In genomic region chr1:70044832-70045231, GRCh38 we compare ENCODE assay signal across 19 cellular contexts.
DNase-seq lines count a peak whose midpoint lies in the region; ATAC-seq, FAIRE-seq and TF ChIP-seq lines count a peak whose summit lies in the region.
"Had no signal": no experiment of that assay in that cellular context is flagged by ENCODE, and none has a peak within 500 bp of the region (broad histone marks: within the 10 kb centered on the region; RNA-seq: fewer than 3 reads in every experiment).

No MANE protein-coding gene starts in this region.

- CTCF ChIA-PET in endothelial cell of umbilical vein (lab: Charles Lee) = no interaction called here

- H3K79me2 ChIP-seq in endothelial cell of umbilical vein (ENCODE audit: control insufficient read depth, insufficient read depth, low read length) = no peaks in the 10 kb centered on the region

- peaks cover 20% of the 10 kb centered on the region for H3K4me1 ChIP-seq in endothelial cell of umbilical vein (ENCODE audit: control insufficient read depth, extremely low read depth, insufficient read depth, low read length)
- H3K4me1 ChIP-seq: lower lobe of right lung, uterus had no signal

- intact Hi-C loops in endothelial cell of umbilical vein (cut with micrococcal nuclease) = loop anchor here (2.0 to 5.0 kb wide), 4 partner anchors 68 to 177 kb away; partner anchors contain the start of genes LRRC40 and SRSF11

- H4K20me1 ChIP-seq in endothelial cell of umbilical vein (replicated peaks; ENCODE audit: control insufficient read depth, extremely low read depth, insufficient read depth, low read length) = no peaks in the 10 kb centered on the region

- POLR2A ChIA-PET in endothelial cell of umbilical vein (lab: Charles Lee) = no interaction called here

- peak overlapping the region; percentile 95 for H3K4me2 ChIP-seq in endothelial cell of umbilical vein (ENCODE audit: insufficient read depth, low read length)

- DNase-seq in AG08396 (ENCODE audit: low spot score) (peak; percentile 17), NCI-H226 (peak; percentile 53), endothelial cell of umbilical vein (ENCODE audit: low read depth, low spot score) (peak; percentile 74), myocyte (ENCODE audit: low read depth) (peak; percentile 54), HUDEP-2 (lab: John Stamatoyannopoulos, UW; ENCODE audit: unreplicated experiment in 76 of 76) (no peak)
- DNase-seq: activated B cell treated with CpG ODN at 0.5 μM for 24 hours; activated naive CD8-positive, alpha-beta T cell treated with anti-CD3 and anti-CD28 coated beads, Interleukin-2, amount 50 U/mL, for 24 hours; activated T-cell treated with anti-CD3 and anti-CD28 coated beads for 4 hours; C1 segment of cervical spinal cord; dorsolateral prefrontal cortex; H7; lower lobe of right lung; MV-4-11; NCI-H2171; uterus had no signal

- no peak for ATAC-seq in HG02623 (IDR thresholded peaks at IDR 0.05; ENCODE audit: unreplicated experiment)
- ATAC-seq in HG03159 (IDR thresholded peaks at IDR 0.05; ENCODE audit: unreplicated experiment) = no peak
- ATAC-seq in GM21529 (IDR thresholded peaks at IDR 0.05; ENCODE audit: unreplicated experiment) = no peak
- ATAC-seq: activated naive CD8-positive, alpha-beta T cell treated with anti-CD3 and anti-CD28 coated beads, Interleukin-2, amount 50 U/mL, for 24 hours; lower lobe of right lung had no signal

- no peaks in the 10 kb centered on the region for H3K36me3 ChIP-seq in endothelial cell of umbilical vein (ENCODE audit: control insufficient read depth in 2 of 2, extremely low read depth in 1 of 2, insufficient read depth in 2 of 2, low read length in 2 of 2)
- H3K36me3 ChIP-seq: lower lobe of right lung, uterus had no signal

- no peaks in the 10 kb centered on the region for H3K9me3 ChIP-seq in endothelial cell of umbilical vein (replicated peaks; ENCODE audit: control insufficient read depth, insufficient read depth, low read length)
- H3K9me3 ChIP-seq: lower lobe of right lung, uterus had no signal

- peak; percentile 71 for FAIRE-seq in endothelial cell of umbilical vein (lab: Jason Lieb, UNC)
- FAIRE-seq: GM18507 had no signal

- H3K9ac ChIP-seq in endothelial cell of umbilical vein (replicated peaks; ENCODE audit: extremely low read depth, insufficient read depth, low read length) = peak overlapping the region; percentile 55

- H3K4me3 ChIP-seq in endothelial cell of umbilical vein (replicated peaks in 1 of 3; ENCODE audit: insufficient read depth in 1 of 3, low read depth in 1 of 3, low read length in 3 of 3) = peak overlapping the region in 1 of 3 experiments; percentile 34
- H3K4me3 ChIP-seq: dorsolateral prefrontal cortex, lower lobe of right lung, uterus had no signal

- no peaks in the 10 kb centered on the region for H3K27me3 ChIP-seq in endothelial cell of umbilical vein (ENCODE audit: control insufficient read depth in 2 of 2, insufficient read depth in 2 of 2, low read length in 2 of 2)
- H3K27me3 ChIP-seq: dorsolateral prefrontal cortex, uterus had no signal

- peak overlapping the region; percentile 36 for H2AFZ ChIP-seq in endothelial cell of umbilical vein (ENCODE audit: low read depth, low read length)

- no peaks in the 10 kb centered on the region for H3K9me1 ChIP-seq in endothelial cell of umbilical vein (replicated peaks; ENCODE audit: control insufficient read depth, extremely low read depth, insufficient read depth, low read length)

- TF ChIP-seq POLR2A in endothelial cell of umbilical vein (IDR thresholded peaks at IDR 0.05; ENCODE audit: low read depth, low read length) = no peak

- no TSS peak for BruUV-seq in endothelial cell of umbilical vein (replicated peaks; lab: Mats Ljungman, UMichigan)

- H3K27ac ChIP-seq in endothelial cell of umbilical vein (ENCODE audit: insufficient read depth, low read depth, low read length) = peak overlapping the region; percentile 77
- H3K27ac ChIP-seq: lower lobe of right lung, uterus had no signal

- no peak for TF ChIP-seq CTCF in endothelial cell of umbilical vein (IDR thresholded peaks at IDR 0.05; ENCODE audit: extremely low read depth in 1 of 2, insufficient read depth in 1 of 2, low read depth in 1 of 2, low read length in 2 of 2)

- dilution Hi-C loops in endothelial cell of umbilical vein (cut with MboI; ENCODE audit: extremely low pct_ligation_motif_present, low sequenced_read_pairs) = no loop called here

TF ChIP-seq in endothelial cell of umbilical vein, 7 proteins besides CTCF, POLR2A, EP300 and RAD21:
- TF ChIP-seq JUN (IDR thresholded peaks at IDR 0.05; ENCODE audit: borderline replicate concordance, insufficient read depth, insufficient read length, low read depth) (peak; percentile 92), FOS (IDR thresholded peaks at IDR 0.05; ENCODE audit: borderline replicate concordance, insufficient read depth, low read length) (peak; percentile 89), POLR2AphosphoS5 (IDR thresholded peaks at IDR 0.05; ENCODE audit: insufficient read depth, low read depth, low read length) (no peak)

Comparison
In these comparisons a context has a peak if more than half of its experiments do, and no peak if none do; other contexts are left out.
1. DNase-seq: peak in AG08396 (single experiment), NCI-H226 (single experiment), endothelial cell of umbilical vein (single experiment) and myocyte (single experiment); none in HUDEP-2 (0 of 76).